16 cellular contexts compared by ENCODE assay signal in genomic region chr14:104422301-104423223, GRCh38.
DNase-seq lines count a peak whose midpoint lies in the region; ATAC-seq and TF ChIP-seq lines count a peak whose summit lies in the region.
"Had no signal": no experiment of that assay in that cellular context is flagged by ENCODE, and none has a peak within 500 bp of the region (broad histone marks: within the 10 kb centered on the region; RNA-seq: fewer than 3 reads in every experiment).

No MANE protein-coding gene starts in this region.

- H3K4me3 ChIP-seq in RWPE2 (ENCODE audit: severe bottlenecking), result no peak overlapping the region

- POLR2A ChIA-PET in activated CD4-positive, alpha-beta T cell treated with anti-CD3 and anti-CD28 coated beads for 36 hours (lab: Charles Lee), result no interaction called here

- no peak overlapping the region for H3K27ac Mint-ChIP-seq in type B pancreatic cell
- no peak overlapping the region for H3K27ac Mint-ChIP-seq in activated CD4-positive, alpha-beta T cell treated with anti-CD3 and anti-CD28 coated beads for 36 hours
- H3K27ac Mint-ChIP-seq: stimulated activated naive CD8-positive, alpha-beta T cell treated with anti-CD3 and anti-CD28 coated beads, Interleukin-15, Interleukin-2, amounts not matched to agents 100 ng/mL and 50 ng/mL, for 24 hours had no signal

- no peaks in the 10 kb centered on the region for H3K9me3 Mint-ChIP-seq in activated T-cell treated with anti-CD3 and anti-CD28 coated beads, Interleukin-2, amount 50 U/mL, for 4 hours
- no peaks in the 10 kb centered on the region for H3K9me3 Mint-ChIP-seq in type B pancreatic cell
- no peaks in the 10 kb centered on the region for H3K9me3 Mint-ChIP-seq in activated CD4-positive, alpha-beta T cell treated with anti-CD3 and anti-CD28 coated beads for 36 hours (ENCODE audit: low read depth)
- H3K9me3 Mint-ChIP-seq: naive thymus-derived CD4-positive, alpha-beta T cell; stimulated activated naive CD8-positive, alpha-beta T cell treated with anti-CD3 and anti-CD28 coated beads, Interleukin-15, Interleukin-2, amounts not matched to agents 100 ng/mL and 50 ng/mL, for 24 hours had no signal

- TF ChIP-seq CTCF in RWPE2 (IDR thresholded peaks at IDR 0.05; ENCODE audit: poor library complexity, severe bottlenecking) (no peak), type B pancreatic cell (conservative IDR thresholded peaks at IDR 0.05) (no peak)

- DNase-seq in activated T-cell treated with anti-CD3 and anti-CD28 coated beads, Interleukin-2, amount 50 U/mL, for 48 hours, result peak; percentile 8 to 10
- DNase-seq in activated T-cell treated with anti-CD3 and anti-CD28 coated beads, Interleukin-2, amount 50 U/mL, for 4 hours, result no peak
- DNase-seq in RWPE2 (ENCODE audit: low spot score) (no peak), left lobe of liver (ENCODE audit: low spot score) (peak; percentile 28), type B pancreatic cell (ENCODE audit: extremely low spot score, unreplicated experiment) (peak; percentile 62), COR-L47 (lab: John Stamatoyannopoulos, UW) (no peak)
- no peak for DNase-seq in activated CD4-positive, alpha-beta T cell treated with anti-CD3 and anti-CD28 coated beads for 36 hours
- DNase-seq: activated CD4-positive, alpha-beta T cell treated with anti-CD3 and anti-CD28 coated beads, Interleukin-2, amount 50 U/mL, for 1 hour; Caco-2; erythroblast; naive thymus-derived CD4-positive, alpha-beta T cell; NCI-H2029 treated with DMSO at 0.1 percent for 48 hours; NCI-H526; PC-3 had no signal

- ATAC-seq in activated T-cell treated with anti-CD3 and anti-CD28 coated beads, Interleukin-2, amount 50 U/mL, for 4 hours, result no peak
- ATAC-seq in RWPE2 (ENCODE audit: low read depth), result peak; percentile 30; the same call in 1 of the 3 replicates
- ATAC-seq in left lobe of liver, result no peak
- ATAC-seq in GM21619 (IDR thresholded peaks at IDR 0.05; ENCODE audit: unreplicated experiment), result no peak
- ATAC-seq in activated CD4-positive, alpha-beta T cell treated with anti-CD3 and anti-CD28 coated beads for 36 hours, result no peak
- ATAC-seq: PC-3 had no signal

- H3K9me3 ChIP-seq in RWPE2 (ENCODE audit: severe bottlenecking), result no peaks in the 10 kb centered on the region
- H3K9me3 ChIP-seq: Caco-2 had no signal

- no peak overlapping the region for H3K27ac ChIP-seq in RWPE2 (ENCODE audit: poor library complexity, severe bottlenecking)

- no peaks in the 10 kb centered on the region for H3K4me1 ChIP-seq in RWPE2 (ENCODE audit: insufficient read depth, poor library complexity, severe bottlenecking)
- H3K4me1 ChIP-seq: Caco-2 had no signal

- no peaks in the 10 kb centered on the region for H3K27me3 Mint-ChIP-seq in activated T-cell treated with anti-CD3 and anti-CD28 coated beads, Interleukin-2, amount 50 U/mL, for 4 hours (ENCODE audit: low read depth)
- peaks cover 6% of the 10 kb centered on the region for H3K27me3 Mint-ChIP-seq in type B pancreatic cell
- peaks cover 2% of the 10 kb centered on the region for H3K27me3 Mint-ChIP-seq in activated CD4-positive, alpha-beta T cell treated with anti-CD3 and anti-CD28 coated beads for 36 hours
- H3K27me3 Mint-ChIP-seq: stimulated activated naive CD8-positive, alpha-beta T cell treated with anti-CD3 and anti-CD28 coated beads, Interleukin-15, Interleukin-2, amounts not matched to agents 100 ng/mL and 50 ng/mL, for 24 hours had no signal

- H3K4me3 Mint-ChIP-seq in activated T-cell treated with anti-CD3 and anti-CD28 coated beads, Interleukin-2, amount 50 U/mL, for 4 hours, result no peak overlapping the region
- H3K4me3 Mint-ChIP-seq in type B pancreatic cell, result no peak overlapping the region
- no peak overlapping the region for H3K4me3 Mint-ChIP-seq in activated CD4-positive, alpha-beta T cell treated with anti-CD3 and anti-CD28 coated beads for 36 hours
- H3K4me3 Mint-ChIP-seq: naive thymus-derived CD4-positive, alpha-beta T cell; stimulated activated naive CD8-positive, alpha-beta T cell treated with anti-CD3 and anti-CD28 coated beads, Interleukin-15, Interleukin-2, amounts not matched to agents 100 ng/mL and 50 ng/mL, for 24 hours had no signal

- no peaks in the 10 kb centered on the region for H3K36me3 Mint-ChIP-seq in activated T-cell treated with anti-CD3 and anti-CD28 coated beads, Interleukin-2, amount 50 U/mL, for 4 hours (ENCODE audit: insufficient read depth)
- no peaks in the 10 kb centered on the region for H3K36me3 Mint-ChIP-seq in type B pancreatic cell
- no peaks in the 10 kb centered on the region for H3K36me3 Mint-ChIP-seq in activated CD4-positive, alpha-beta T cell treated with anti-CD3 and anti-CD28 coated beads for 36 hours (ENCODE audit: low read depth)
- H3K36me3 Mint-ChIP-seq: naive thymus-derived CD4-positive, alpha-beta T cell had no signal

- intact Hi-C loops in activated CD4-positive, alpha-beta T cell treated with anti-CD3 and anti-CD28 coated beads for 36 hours (cut with DNase I, micrococcal nuclease), result no loop called here

- no peaks in the 10 kb centered on the region for H3K4me1 Mint-ChIP-seq in activated T-cell treated with anti-CD3 and anti-CD28 coated beads, Interleukin-2, amount 50 U/mL, for 4 hours (ENCODE audit: low read depth)
- H3K4me1 Mint-ChIP-seq in type B pancreatic cell (ENCODE audit: unreplicated experiment), result peaks cover 21% of the 10 kb centered on the region
- peaks cover 4% of the 10 kb centered on the region for H3K4me1 Mint-ChIP-seq in activated CD4-positive, alpha-beta T cell treated with anti-CD3 and anti-CD28 coated beads for 36 hours

- CTCF ChIA-PET in activated CD4-positive, alpha-beta T cell treated with anti-CD3 and anti-CD28 coated beads for 36 hours (lab: Charles Lee), result no interaction called here

- peaks cover 91% of the 10 kb centered on the region for H3K27me3 ChIP-seq in RWPE2 (ENCODE audit: insufficient read depth, poor library complexity, severe bottlenecking)

- no peaks in the 10 kb centered on the region for H3K36me3 ChIP-seq in RWPE2 (ENCODE audit: low read depth)

Comparison
In these comparisons a context has a peak if more than half of its experiments do, and no peak if none do; other contexts are left out.
1. DNase-seq: peak in activated T-cell treated with anti-CD3 and anti-CD28 coated beads, Interleukin-2, amount 50 U/mL, for 48 hours (2 of 2), left lobe of liver (single experiment) and type B pancreatic cell (single experiment); none in activated T-cell treated with anti-CD3 and anti-CD28 coated beads, Interleukin-2, amount 50 U/mL, for 4 hours (single experiment), RWPE2 (single experiment), COR-L47 (single experiment) and activated CD4-positive, alpha-beta T cell treated with anti-CD3 and anti-CD28 coated beads for 36 hours (single experiment).